Comparison of ENCODE assay signal across 11 cellular contexts in the genomic region with DNA sequence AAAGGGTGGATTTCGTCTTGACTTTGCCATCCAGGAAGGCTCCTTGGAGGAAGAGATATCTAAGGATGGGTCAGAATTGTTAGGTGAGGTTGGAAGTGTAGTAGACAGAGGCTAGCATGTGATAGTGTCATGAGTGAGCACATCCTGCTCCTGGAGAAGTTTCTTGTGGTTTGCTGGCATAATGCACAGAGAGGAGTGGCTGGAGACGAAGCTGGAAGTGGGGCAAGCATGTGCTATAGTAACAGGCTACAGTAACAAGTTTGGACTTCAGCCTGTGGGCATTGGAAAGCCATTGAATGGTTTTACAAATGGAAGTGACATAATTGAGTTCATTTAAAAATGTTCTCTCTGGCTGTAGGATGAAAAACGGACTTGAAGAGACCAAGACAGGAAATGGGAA.
"Had no signal": no experiment of that assay in that cellular context is flagged by ENCODE, and none has a peak within 500 bp of the region (broad histone marks: within the 10 kb centered on the region; RNA-seq: fewer than 3 reads in every experiment).

No MANE protein-coding gene starts in this region.

- H3K4me1 ChIP-seq: ascending aorta had no signal

- H3K36me3 Mint-ChIP-seq: activated CD4-positive, alpha-beta memory T cell treated with anti-CD3 and anti-CD28 coated beads for 36 hours; memory B cell had no signal

- ATAC-seq: left colon had no signal

- H3K4me3 Mint-ChIP-seq: activated CD4-positive, alpha-beta memory T cell treated with anti-CD3 and anti-CD28 coated beads for 36 hours; memory B cell; stimulated activated naive CD8-positive, alpha-beta T cell treated with anti-CD3 and anti-CD28 coated beads, Interleukin-15, Interleukin-2, amounts not matched to agents 100 ng/mL and 50 ng/mL, for 24 hours had no signal

- H3K36me3 ChIP-seq: ascending aorta, ovary had no signal

- H3K27ac Mint-ChIP-seq: activated CD4-positive, alpha-beta memory T cell treated with anti-CD3 and anti-CD28 coated beads for 36 hours; memory B cell; stimulated activated naive CD8-positive, alpha-beta T cell treated with anti-CD3 and anti-CD28 coated beads, Interleukin-15, Interleukin-2, amounts not matched to agents 100 ng/mL and 50 ng/mL, for 24 hours had no signal

- H3K9me3 ChIP-seq: ascending aorta, ovary had no signal

- H3K27me3 Mint-ChIP-seq: activated CD4-positive, alpha-beta memory T cell treated with anti-CD3 and anti-CD28 coated beads for 36 hours; memory B cell; stimulated activated naive CD8-positive, alpha-beta T cell treated with anti-CD3 and anti-CD28 coated beads, Interleukin-15, Interleukin-2, amounts not matched to agents 100 ng/mL and 50 ng/mL, for 24 hours had no signal

- H3K9me3 Mint-ChIP-seq: activated CD4-positive, alpha-beta memory T cell treated with anti-CD3 and anti-CD28 coated beads for 36 hours had no signal

- H3K4me3 ChIP-seq: ascending aorta, ovary had no signal

- H3K27ac ChIP-seq: ascending aorta, ovary, VCaP had no signal

- H3K4me1 Mint-ChIP-seq: memory B cell had no signal

- H3K27me3 ChIP-seq: ascending aorta, ovary had no signal

- DNase-seq: activated CD4-positive, alpha-beta memory T cell treated with anti-CD3 and anti-CD28 coated beads for 36 hours; activated T-cell treated with anti-CD3 and anti-CD28 coated beads, Interleukin-2, amount 50 U/mL, for 48 hours; effector CD4-positive, alpha-beta T cell; left colon; ovary; stimulated activated CD4-positive, alpha-beta T cell treated with anti-CD3 and anti-CD28 coated beads, Interleukin-4, amount 100 ng/mL, for 24 hours; T-helper 9 cell had no signal
